ENCODE assay signal across 27 cellular contexts in genomic region chr17:73109603-73110002, GRCh38. TPM values are rescaled to one million over a fixed set of nuclear protein-coding genes. Genes with fewer than 3 reads are reported as not detected.
"Had no signal": no experiment of that assay in that cellular context is flagged by ENCODE, and none has a peak within 500 bp of the region (broad histone marks: within the 10 kb centered on the region; RNA-seq: fewer than 3 reads in every experiment).

No MANE protein-coding gene starts in this region.

- H3K27ac ChIP-seq: brain microvascular endothelial cell, cardiac muscle cell, SJSA1 had no signal

- H3K36me3 ChIP-seq: brain microvascular endothelial cell, cardiac muscle cell, SJSA1 had no signal

- H3K4me3 ChIP-seq: cardiac muscle cell, SJSA1 had no signal

- FAIRE-seq: RCC 7860, TTC549 had no signal

- H3K9me3 ChIP-seq: SJSA1 had no signal

- H3K4me3 Mint-ChIP-seq: activated CD4-positive, alpha-beta memory T cell treated with anti-CD3 and anti-CD28 coated beads, Interleukin-2, amount 10 ng/mL, durations not matched to agents 7 days and 5 days; activated CD4-positive, alpha-beta T cell treated with anti-CD3 and anti-CD28 coated beads for 36 hours; activated naive CD4-positive, alpha-beta T cell treated with anti-CD3 and anti-CD28 coated beads, Interleukin-2, amount 10 ng/mL, durations not matched to agents 7 days and 5 days; activated naive CD8-positive, alpha-beta T cell treated with anti-CD3 and anti-CD28 coated beads for 36 hours; activated T-helper 17 cell treated with anti-CD3 and anti-CD28 coated beads, Interleukin-2, amount 50 U/mL, for 72 hours; T-helper 17 cell had no signal

- H3K4me1 ChIP-seq: SJSA1 had no signal

- H3K27me3 ChIP-seq: brain microvascular endothelial cell, cardiac muscle cell, SJSA1 had no signal

- H3K27me3 Mint-ChIP-seq: activated CD4-positive, alpha-beta memory T cell treated with anti-CD3 and anti-CD28 coated beads, Interleukin-2, amount 10 ng/mL, durations not matched to agents 7 days and 5 days; activated CD4-positive, alpha-beta T cell treated with anti-CD3 and anti-CD28 coated beads for 36 hours; activated naive CD8-positive, alpha-beta T cell treated with anti-CD3 and anti-CD28 coated beads for 36 hours; activated T-helper 17 cell treated with anti-CD3 and anti-CD28 coated beads, Interleukin-2, amount 50 U/mL, for 72 hours had no signal

- DNase-seq: activated CD4-positive, alpha-beta memory T cell treated with anti-CD3 and anti-CD28 coated beads, Interleukin-2, amount 10 ng/mL, durations not matched to agents 7 days and 5 days; activated CD4-positive, alpha-beta T cell treated with anti-CD3 and anti-CD28 coated beads for 36 hours; activated CD4-positive, alpha-beta T cell treated with anti-CD3 and anti-CD28 coated beads, Interleukin-2, amount 50 U/mL, for 1 hour; activated gamma-delta T cell; activated naive CD4-positive, alpha-beta T cell treated with anti-CD3 and anti-CD28 coated beads, Interleukin-2, amount 10 ng/mL, durations not matched to agents 7 days and 5 days; activated naive CD8-positive, alpha-beta T cell treated with anti-CD3 and anti-CD28 coated beads for 36 hours; activated T-cell treated with anti-CD3 and anti-CD28 coated beads for 4 hours; activated T-cell treated with anti-CD3 and anti-CD28 coated beads, Interleukin-2, amount 50 U/mL, for 48 hours; brain microvascular endothelial cell; cerebellar nuclear complex; KG1; NCI-H1048; NCI-H146; NCI-H187 treated with DMSO at 0.1 percent for 48 hours; NCI-H2081 treated with DMSO at 0.1 percent for 48 hours; NCI-H446 treated with DMSO at 0.1 percent for 48 hours; NCI-H524 treated with DMSO at 0.1 percent for 48 hours; NCI-H748 treated with DMSO at 0.1 percent for 48 hours; OCI-M1; SHP77; T-helper 17 cell; T-helper 9 cell had no signal

- H3K36me3 Mint-ChIP-seq: activated naive CD4-positive, alpha-beta T cell treated with anti-CD3 and anti-CD28 coated beads, Interleukin-2, amount 10 ng/mL, durations not matched to agents 7 days and 5 days; activated naive CD8-positive, alpha-beta T cell treated with anti-CD3 and anti-CD28 coated beads for 36 hours had no signal

- ATAC-seq: activated CD4-positive, alpha-beta T cell treated with anti-CD3 and anti-CD28 coated beads for 36 hours; activated T-helper 17 cell treated with anti-CD3 and anti-CD28 coated beads, Interleukin-2, amount 50 U/mL, for 72 hours; T-helper 17 cell had no signal

- H3K9me3 Mint-ChIP-seq: activated CD4-positive, alpha-beta memory T cell treated with anti-CD3 and anti-CD28 coated beads, Interleukin-2, amount 10 ng/mL, durations not matched to agents 7 days and 5 days; activated naive CD4-positive, alpha-beta T cell treated with anti-CD3 and anti-CD28 coated beads, Interleukin-2, amount 10 ng/mL, durations not matched to agents 7 days and 5 days; activated naive CD8-positive, alpha-beta T cell treated with anti-CD3 and anti-CD28 coated beads for 36 hours; activated T-helper 17 cell treated with anti-CD3 and anti-CD28 coated beads, Interleukin-2, amount 50 U/mL, for 72 hours had no signal

- H3K4me1 Mint-ChIP-seq: activated CD4-positive, alpha-beta memory T cell treated with anti-CD3 and anti-CD28 coated beads, Interleukin-2, amount 10 ng/mL, durations not matched to agents 7 days and 5 days; activated CD4-positive, alpha-beta T cell treated with anti-CD3 and anti-CD28 coated beads for 36 hours; activated naive CD4-positive, alpha-beta T cell treated with anti-CD3 and anti-CD28 coated beads, Interleukin-2, amount 10 ng/mL, durations not matched to agents 7 days and 5 days; activated naive CD8-positive, alpha-beta T cell treated with anti-CD3 and anti-CD28 coated beads for 36 hours; activated T-helper 17 cell treated with anti-CD3 and anti-CD28 coated beads, Interleukin-2, amount 50 U/mL, for 72 hours; T-helper 17 cell had no signal

- H3K27ac Mint-ChIP-seq: activated CD4-positive, alpha-beta memory T cell treated with anti-CD3 and anti-CD28 coated beads, Interleukin-2, amount 10 ng/mL, durations not matched to agents 7 days and 5 days; activated CD4-positive, alpha-beta T cell treated with anti-CD3 and anti-CD28 coated beads for 36 hours; activated naive CD4-positive, alpha-beta T cell treated with anti-CD3 and anti-CD28 coated beads, Interleukin-2, amount 10 ng/mL, durations not matched to agents 7 days and 5 days; activated naive CD8-positive, alpha-beta T cell treated with anti-CD3 and anti-CD28 coated beads for 36 hours; activated T-helper 17 cell treated with anti-CD3 and anti-CD28 coated beads, Interleukin-2, amount 50 U/mL, for 72 hours; T-helper 17 cell had no signal

RNA-seq across cellular contexts. Expression of gene SSTR2, which starts 55.2 kb away (rescaled TPM):
- total RNA-seq: T-helper 17 cell had no signal
